Comparison of ENCODE assay signal across 29 cellular contexts in genomic region chr10:104264783-104265182, GRCh38. TPM values are rescaled to one million over a fixed set of nuclear protein-coding genes. Genes with fewer than 3 reads are reported as not detected.
"Had no signal": no experiment of that assay in that cellular context is flagged by ENCODE, and none has a peak within 500 bp of the region (broad histone marks: within the 10 kb centered on the region; RNA-seq: fewer than 3 reads in every experiment).

No MANE protein-coding gene starts in this region.

- H3K4me3 Mint-ChIP-seq: activated CD4-positive, alpha-beta memory T cell treated with anti-CD3 and anti-CD28 coated beads for 36 hours; mesothelial cell of epicardium; T-cell had no signal

- H3K4me1 ChIP-seq: breast epithelium, colonic mucosa had no signal

- H3K9me3 Mint-ChIP-seq: activated CD4-positive, alpha-beta memory T cell treated with anti-CD3 and anti-CD28 coated beads for 36 hours; mesothelial cell of epicardium; naive B cell; neural crest cell; T-cell had no signal

- H3K36me3 ChIP-seq: breast epithelium had no signal

- H3K9me3 ChIP-seq: breast epithelium, colonic mucosa, gastrocnemius medialis, psoas muscle, suprapubic skin, tibial artery, upper lobe of right lung had no signal

- H3K27me3 ChIP-seq: breast epithelium, colonic mucosa, gastrocnemius medialis, suprapubic skin, tibial artery, upper lobe of right lung had no signal

- H3K27me3 Mint-ChIP-seq: activated CD4-positive, alpha-beta memory T cell treated with anti-CD3 and anti-CD28 coated beads for 36 hours; naive B cell; T-cell had no signal

- H3K27ac ChIP-seq: breast epithelium, colonic mucosa, gastrocnemius medialis, parathyroid adenoma, psoas muscle, suprapubic skin, tibial artery, upper lobe of right lung had no signal

- H3K27ac Mint-ChIP-seq: mesothelial cell of epicardium had no signal

- ATAC-seq: gastrocnemius medialis, left ventricle myocardium superior, psoas muscle, T-cell, upper lobe of right lung had no signal

- H3K4me3 ChIP-seq: breast epithelium, colonic mucosa, gastrocnemius medialis, psoas muscle, suprapubic skin, tibial artery, upper lobe of right lung had no signal

- DNase-seq: activated CD4-positive, alpha-beta memory T cell treated with anti-CD3 and anti-CD28 coated beads for 36 hours; activated CD4-positive, alpha-beta T cell treated with anti-CD3 and anti-CD28 coated beads for 48 hours; activated CD8-positive, alpha-beta memory T cell treated with anti-CD3 and anti-CD28 coated beads, Interleukin-2, amount 50 U/mL, for 4 hours; activated effector memory CD4-positive, alpha-beta T cell treated with Interleukin-2 at 50 U/mL for 16 hours; activated naive CD4-positive, alpha-beta T cell treated with anti-CD3 and anti-CD28 coated beads, Interleukin-2, amount 50 U/mL, for 16 hours; activated T-cell treated with anti-CD3 and anti-CD28 coated beads, Interleukin-2, amount 50 U/mL, for 1 hour; central memory CD4-positive, alpha-beta T cell; colonic mucosa; effector CD8-positive, alpha-beta T cell; gastrocnemius medialis; glutamatergic neuron; islet precursor cell; left ventricle myocardium superior; mammary epithelial cell; naive B cell; nucleus accumbens; psoas muscle; stimulated activated CD4-positive, alpha-beta T cell treated with anti-CD3 and anti-CD28 coated beads, Interleukin-15, amount 100 ng/mL, for 24 hours; stimulated activated CD4-positive, alpha-beta T cell treated with anti-CD3 and anti-CD28 coated beads, Interleukin-2, amount 100 ng/mL, for 24 hours; stimulated activated naive CD4-positive, alpha-beta T cell; T-cell; tibial artery; upper lobe of right lung had no signal

RNA-seq across cellular contexts. Expression of gene CFAP43, which starts 32.6 kb away (rescaled TPM):
- total RNA-seq: activated CD8-positive, alpha-beta memory T cell treated with anti-CD3 and anti-CD28 coated beads for 36 hours; gastrocnemius medialis; left ventricle myocardium superior had no signal
